8 cellular contexts compared by ENCODE assay signal in the genomic region with DNA sequence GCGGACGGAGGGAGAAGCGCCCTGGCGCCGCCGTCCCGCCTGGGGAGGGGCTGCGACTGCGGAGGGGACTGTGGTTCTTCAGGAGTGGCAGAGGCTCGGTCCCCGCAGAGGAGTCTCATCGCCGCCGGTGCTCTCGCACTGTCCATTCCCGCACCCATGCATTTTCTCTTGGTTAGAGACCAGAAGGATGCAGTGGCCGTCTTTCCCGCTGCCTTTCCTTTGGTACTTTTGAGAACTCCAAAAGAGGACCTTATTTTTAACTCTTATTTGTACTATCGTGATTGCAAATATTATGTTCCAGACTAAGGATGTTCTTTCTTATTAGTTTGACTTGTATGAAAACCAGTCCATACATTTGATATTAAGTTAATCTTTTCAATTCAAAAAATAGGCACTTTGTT. TPM values are rescaled to one million over a fixed set of nuclear protein-coding genes. Genes with fewer than 3 reads are reported as not detected.
DNase-seq lines count a peak whose midpoint lies in the region; ATAC-seq and TF ChIP-seq lines count a peak whose summit lies in the region.

No MANE protein-coding gene starts in this region.

- H3K27ac ChIP-seq in esophagus (ENCODE audit: low read depth in 2 of 2, low read length in 1 of 2) (peak overlapping the region; percentile 99), suprapubic skin (peak overlapping the region; percentile 96)

- CTCF ChIA-PET in activated CD8-positive, alpha-beta memory T cell treated with anti-CD3 and anti-CD28 coated beads, Interleukin-2, amount 10 ng/mL, durations not matched to agents 7 days and 5 days (lab: Charles Lee): no interaction called here

- no peak for ATAC-seq in activated CD8-positive, alpha-beta memory T cell treated with anti-CD3 and anti-CD28 coated beads, Interleukin-2, amount 10 ng/mL, durations not matched to agents 7 days and 5 days
- peak; percentile 53 for ATAC-seq in HG02610 (IDR thresholded peaks at IDR 0.05; ENCODE audit: unreplicated experiment)
- peak; percentile 17 to 19 for ATAC-seq in naive B cell (ENCODE audit: low read depth in 2 of 2)

- H3K27me3 ChIP-seq in esophagus (ENCODE audit: control insufficient read depth in 1 of 2, insufficient read depth in 2 of 2, low read length in 2 of 2): no peaks in the 10 kb centered on the region
- H3K27me3 ChIP-seq in suprapubic skin: no peaks in the 10 kb centered on the region

- no peaks in the 10 kb centered on the region for H3K36me3 ChIP-seq in esophagus (ENCODE audit: control insufficient read depth in 2 of 2, insufficient read depth in 2 of 2, low read length in 1 of 2)
- H3K36me3 ChIP-seq in suprapubic skin: no peaks in the 10 kb centered on the region

- H3K9me3 Mint-ChIP-seq in activated CD8-positive, alpha-beta memory T cell treated with anti-CD3 and anti-CD28 coated beads, Interleukin-2, amount 10 ng/mL, durations not matched to agents 7 days and 5 days (ENCODE audit: low read depth): no peaks in the 10 kb centered on the region
- no peaks in the 10 kb centered on the region for H3K9me3 Mint-ChIP-seq in naive B cell

- H3K4me1 Mint-ChIP-seq in activated CD8-positive, alpha-beta memory T cell treated with anti-CD3 and anti-CD28 coated beads, Interleukin-2, amount 10 ng/mL, durations not matched to agents 7 days and 5 days: peaks cover 14% of the 10 kb centered on the region
- peaks cover 13 to 29% (median 28%) of the 10 kb centered on the region in 3 donors for H3K4me1 Mint-ChIP-seq in naive B cell

- H3K36me3 Mint-ChIP-seq in activated CD8-positive, alpha-beta memory T cell treated with anti-CD3 and anti-CD28 coated beads, Interleukin-2, amount 10 ng/mL, durations not matched to agents 7 days and 5 days: peaks cover 6% of the 10 kb centered on the region
- no peaks in the 10 kb centered on the region for H3K36me3 Mint-ChIP-seq in naive B cell

- peaks cover 0 to 2% of the 10 kb centered on the region in 2 donors for H3K4me1 ChIP-seq in esophagus (ENCODE audit: control insufficient read depth in 2 of 2, insufficient read depth in 2 of 2, low read length in 1 of 2)
- peaks cover 34% of the 10 kb centered on the region for H3K4me1 ChIP-seq in suprapubic skin

- WGBS in esophagus, 2 donors: 0% methylated on average over 17 to 19 of the region's 19 CpGs
- 1% methylated on average over 10 of the region's 19 CpGs for WGBS in suprapubic skin

- peak overlapping the region; percentile 89 for H3K4me3 Mint-ChIP-seq in activated CD8-positive, alpha-beta memory T cell treated with anti-CD3 and anti-CD28 coated beads, Interleukin-2, amount 10 ng/mL, durations not matched to agents 7 days and 5 days
- peak overlapping the region; percentile 93 to 99 (median 96) for H3K4me3 Mint-ChIP-seq in naive B cell

- no peaks in the 10 kb centered on the region for H3K27me3 Mint-ChIP-seq in activated CD8-positive, alpha-beta memory T cell treated with anti-CD3 and anti-CD28 coated beads, Interleukin-2, amount 10 ng/mL, durations not matched to agents 7 days and 5 days
- H3K27me3 Mint-ChIP-seq in naive B cell: no peaks in the 10 kb centered on the region

- TF ChIP-seq POLR2A in suprapubic skin (IDR thresholded peaks at IDR 0.05): no peak

- H3K4me3 ChIP-seq in esophagus (ENCODE audit: low read depth in 1 of 2, low read length in 2 of 2) (peak overlapping the region; percentile 80 to 85), suprapubic skin (peak overlapping the region; percentile 97)

- no peak for TF ChIP-seq EP300 in suprapubic skin (IDR thresholded peaks at IDR 0.05)

- TF ChIP-seq CTCF in suprapubic skin (IDR thresholded peaks at IDR 0.05): no peak

- peak; percentile 59 for DNase-seq in activated CD8-positive, alpha-beta memory T cell treated with anti-CD3 and anti-CD28 coated beads, Interleukin-2, amount 10 ng/mL, durations not matched to agents 7 days and 5 days
- no peak for DNase-seq in activated CD8-positive, alpha-beta memory T cell treated with anti-CD3 and anti-CD28 coated beads, Interleukin-2, amount 50 U/mL, for 48 hours
- DNase-seq in NCI-H1930 (lab: John Stamatoyannopoulos, UW) (peak; percentile 39 to 42), naive B cell (no peak), suprapubic skin (ENCODE audit: low spot score in 2 of 2) (peak; percentile 83 to 85)
- DNase-seq in activated CD4-positive, alpha-beta T cell treated with anti-CD3 and anti-CD28 coated beads for 48 hours: peak; percentile 60

- peak overlapping the region; percentile 67 for H3K27ac Mint-ChIP-seq in activated CD8-positive, alpha-beta memory T cell treated with anti-CD3 and anti-CD28 coated beads, Interleukin-2, amount 10 ng/mL, durations not matched to agents 7 days and 5 days
- peak overlapping the region in 5 of 6 donors; percentile 79 to 99 (median 92) for H3K27ac Mint-ChIP-seq in naive B cell

- H3K9me3 ChIP-seq in esophagus (ENCODE audit: control insufficient read depth in 2 of 2, insufficient read depth in 1 of 2, low read depth in 1 of 2, low read length in 1 of 2): no peaks in the 10 kb centered on the region
- H3K9me3 ChIP-seq in suprapubic skin: no peaks in the 10 kb centered on the region

RNA-seq across cellular contexts. Expression of a gene that starts 0.6 kb away (rescaled TPM):
- total RNA-seq in activated CD8-positive, alpha-beta memory T cell treated with anti-CD3 and anti-CD28 coated beads, Interleukin-2, amount 10 ng/mL, durations not matched to agents 7 days and 5 days: 10 to 100 TPM; 12.0 to 12.1 TPM
- 10 to 100 TPM in 1 of 2 donors, 1 to 10 TPM in 1; 6.9 to 11.9 TPM for polyA plus RNA-seq in esophagus
- polyA plus RNA-seq in naive B cell (ENCODE audit: low read depth in 6 of 6): 1 to 10 TPM; 3.7 to 9.2 (median 8.0) TPM
- 10 to 100 TPM; 12.4 to 45.7 (median 23.3) TPM for total RNA-seq in suprapubic skin

Comparison
In these comparisons a context has a peak if more than half of its experiments do, and no peak if none do; other contexts are left out.
1. DNase-seq: peak in activated CD8-positive, alpha-beta memory T cell treated with anti-CD3 and anti-CD28 coated beads, Interleukin-2, amount 10 ng/mL, durations not matched to agents 7 days and 5 days (single experiment), NCI-H1930 (2 of 2), activated CD4-positive, alpha-beta T cell treated with anti-CD3 and anti-CD28 coated beads for 48 hours (single experiment) and suprapubic skin (2 of 2); none in activated CD8-positive, alpha-beta memory T cell treated with anti-CD3 and anti-CD28 coated beads, Interleukin-2, amount 50 U/mL, for 48 hours (single experiment) and naive B cell (single experiment).